16 cellular contexts compared by ENCODE assay signal in the genomic region with DNA sequence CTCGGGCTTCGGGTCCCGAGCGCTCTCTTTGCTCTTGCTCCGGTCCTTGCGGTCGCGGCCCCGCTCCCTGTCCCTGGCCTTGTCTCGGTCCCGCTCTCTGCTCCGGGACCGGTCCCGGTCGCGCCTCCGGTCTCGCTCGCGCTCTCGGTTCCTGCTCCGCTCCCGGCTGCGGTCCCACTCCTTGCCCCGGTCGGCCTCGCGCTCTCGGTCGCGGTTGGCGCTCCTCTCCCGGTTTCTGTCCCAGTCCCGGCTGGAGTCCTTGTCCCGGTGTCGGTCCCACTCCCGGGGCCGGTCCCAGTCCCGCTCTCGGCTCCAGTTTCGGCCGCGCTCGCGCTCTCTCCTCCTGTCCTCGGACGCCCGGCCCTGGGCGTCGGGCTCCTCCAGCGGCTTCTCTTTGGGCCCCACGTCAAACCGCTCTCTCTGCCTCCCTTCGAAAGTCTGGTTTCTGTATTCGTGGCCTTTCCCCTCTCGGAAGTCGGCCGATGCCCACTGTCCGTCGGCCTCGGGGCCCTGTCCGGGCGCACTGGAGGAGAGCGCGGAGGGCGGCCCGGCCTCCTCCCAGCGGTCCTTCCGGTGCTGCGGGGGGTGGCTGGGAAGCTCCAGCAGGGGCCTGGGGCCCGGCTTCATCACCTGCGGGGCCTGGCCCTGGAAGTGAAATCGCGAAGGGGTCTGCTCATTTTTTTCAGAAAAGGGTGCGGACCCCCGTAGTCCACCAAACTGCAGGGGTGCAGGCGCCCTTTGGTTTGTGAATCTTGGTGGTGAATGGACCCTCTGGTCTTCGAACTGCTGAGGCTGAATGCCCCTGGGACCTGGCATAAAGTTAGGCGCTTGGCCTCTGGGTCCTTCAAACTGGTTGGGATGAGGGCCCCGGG. TPM values are rescaled to one million over a fixed set of nuclear protein-coding genes. Genes with fewer than 3 reads are reported as not detected.
DNase-seq lines count a peak whose midpoint lies in the region; ATAC-seq, FAIRE-seq and TF ChIP-seq lines count a peak whose summit lies in the region.
"Had no signal": no experiment of that assay in that cellular context is flagged by ENCODE, and none has a peak within 500 bp of the region (broad histone marks: within the 10 kb centered on the region; RNA-seq: fewer than 3 reads in every experiment).

No MANE protein-coding gene starts in this region.

- no peaks in the 10 kb centered on the region for H3K9me3 ChIP-seq in HUES6 (ENCODE audit: control insufficient read depth, insufficient read depth, low read depth, low read length)
- no peaks in the 10 kb centered on the region for H3K9me3 ChIP-seq in endothelial cell of umbilical vein (replicated peaks; ENCODE audit: control insufficient read depth, insufficient read depth, low read length)
- H3K9me3 ChIP-seq in CD8-positive, alpha-beta T cell (ENCODE audit: low read length) = no peaks in the 10 kb centered on the region

- WGBS in mesendoderm (ENCODE audit: extremely low coverage, insufficient coverage, low lambda C conversion rate) = no CpG with 5 or more reads among the region's 80 CpGs

- H3K79me1 ChIP-seq in mesendoderm (ENCODE audit: low read length) = no peaks in the 10 kb centered on the region

- no peaks in the 10 kb centered on the region for H3K9me3 Mint-ChIP-seq in CD8-positive, alpha-beta T cell
- H3K9me3 Mint-ChIP-seq: CD4-positive, alpha-beta memory T cell; IgD-negative memory B cell had no signal

- peak; percentile 30 for DNase-seq in D341Med (ENCODE audit: low spot score)
- no peak for DNase-seq in endothelial cell of umbilical vein (ENCODE audit: low read depth, low spot score)
- DNase-seq in mesendoderm = peak; percentile 26
- no peak for DNase-seq in CD8-positive, alpha-beta T cell
- no peak for DNase-seq in kidney tubule cell (ENCODE audit: low spot score)
- no peak for DNase-seq in SHP77 treated with DMSO at 0.1 percent for 48 hours (lab: John Stamatoyannopoulos, UW)
- DNase-seq: CD4-positive, alpha-beta memory T cell; DND-41; NCI-H1417 treated with DMSO at 0.1 percent for 48 hours; NCI-H2029 treated with DMSO at 0.1 percent for 48 hours; NCI-H510A treated with DMSO at 0.1 percent for 48 hours had no signal

- no peak overlapping the region for H3K4ac ChIP-seq in mesendoderm (ENCODE audit: low read depth, low read length)

- TF ChIP-seq CTCF in endothelial cell of umbilical vein (IDR thresholded peaks at IDR 0.05; ENCODE audit: extremely low read depth in 1 of 2, insufficient read depth in 1 of 2, low read depth in 1 of 2, low read length in 2 of 2) = no peak
- no peak for TF ChIP-seq CTCF in CD8-positive, alpha-beta T cell (IDR thresholded peaks at IDR 0.05)

- H2BK120ac ChIP-seq in mesendoderm (ENCODE audit: low read depth, low read length) = no peak overlapping the region

- no peaks in the 10 kb centered on the region for H3K79me2 ChIP-seq in endothelial cell of umbilical vein (ENCODE audit: control insufficient read depth, insufficient read depth, low read length)
- no peaks in the 10 kb centered on the region for H3K79me2 ChIP-seq in mesendoderm (ENCODE audit: control insufficient read depth, insufficient read depth, low read length)

- no TSS peak for BruUV-seq in endothelial cell of umbilical vein (replicated peaks; lab: Mats Ljungman, UMichigan)

- H2BK5ac ChIP-seq in mesendoderm (ENCODE audit: low read length) = no peak overlapping the region

- H3K9ac ChIP-seq in HUES6 (ENCODE audit: low read length) (peak overlapping the region; percentile 53), endothelial cell of umbilical vein (replicated peaks; ENCODE audit: extremely low read depth, insufficient read depth, low read length) (no peak overlapping the region), mesendoderm (ENCODE audit: low read length) (peak overlapping the region; percentile 76)

- H3K56ac ChIP-seq in mesendoderm (ENCODE audit: low read length) = peak overlapping the region; percentile 88

- FAIRE-seq in endothelial cell of umbilical vein (lab: Jason Lieb, UNC) = no peak
- FAIRE-seq: RCC 7860 had no signal

- no peak overlapping the region for H4K5ac ChIP-seq in mesendoderm (ENCODE audit: low read length)

- H4K8ac ChIP-seq in mesendoderm (ENCODE audit: low read depth, low read length) = no peak overlapping the region

- no peaks in the 10 kb centered on the region for H3K9me1 ChIP-seq in endothelial cell of umbilical vein (replicated peaks; ENCODE audit: control insufficient read depth, extremely low read depth, insufficient read depth, low read length)

- H3K27me3 ChIP-seq in HUES6 (ENCODE audit: control insufficient read depth, insufficient read depth, low read length) = no peaks in the 10 kb centered on the region
- peaks cover 0 to 3% of the 10 kb centered on the region in 2 experiments for H3K27me3 ChIP-seq in endothelial cell of umbilical vein (ENCODE audit: control insufficient read depth in 2 of 2, insufficient read depth in 2 of 2, low read length in 2 of 2)
- no peaks in the 10 kb centered on the region for H3K27me3 ChIP-seq in mesendoderm (ENCODE audit: insufficient read depth, low read length, poor library complexity)
- no peaks in the 10 kb centered on the region for H3K27me3 ChIP-seq in CD8-positive, alpha-beta T cell (ENCODE audit: insufficient read depth, low read length)

- dilution Hi-C loops in endothelial cell of umbilical vein (cut with MboI; ENCODE audit: extremely low pct_ligation_motif_present, low sequenced_read_pairs) = no loop called here

- peaks cover 31% of the 10 kb centered on the region for H3K4me1 ChIP-seq in HUES6 (ENCODE audit: control insufficient read depth, insufficient read depth, low read length)
- H3K4me1 ChIP-seq in endothelial cell of umbilical vein (ENCODE audit: control insufficient read depth, extremely low read depth, insufficient read depth, low read length) = peaks cover 9% of the 10 kb centered on the region
- no peaks in the 10 kb centered on the region for H3K4me1 ChIP-seq in mesendoderm (ENCODE audit: control insufficient read depth, low read depth, low read length)
- H3K4me1 ChIP-seq in CD8-positive, alpha-beta T cell (ENCODE audit: insufficient read depth, low read length) = peaks cover 3% of the 10 kb centered on the region

- H2AK5ac ChIP-seq in mesendoderm (ENCODE audit: low read length) = no peak overlapping the region

- no peak for ATAC-seq in GM21515 (IDR thresholded peaks at IDR 0.05; ENCODE audit: unreplicated experiment)
- ATAC-seq in CD8-positive, alpha-beta T cell = no peak

- CTCF ChIA-PET in endothelial cell of umbilical vein (lab: Charles Lee) = no interaction called here
- CTCF ChIA-PET in CD8-positive, alpha-beta T cell (lab: Charles Lee) = interaction anchor here (1.1 kb wide), 1 partner anchor 21 kb away, joined by 4 read pairs; no protein-coding TSS in a partner anchor

- H2AFZ ChIP-seq in endothelial cell of umbilical vein (ENCODE audit: low read depth, low read length) = no peak overlapping the region

- no peak for TF ChIP-seq POLR2A in endothelial cell of umbilical vein (IDR thresholded peaks at IDR 0.05; ENCODE audit: low read depth, low read length)

- H3K36me3 ChIP-seq in HUES6 (ENCODE audit: control insufficient read depth, insufficient read depth, low read length) (peaks cover 11% of the 10 kb centered on the region; the same call in 1 of the 2 replicates), endothelial cell of umbilical vein (ENCODE audit: control insufficient read depth in 2 of 2, extremely low read depth in 1 of 2, insufficient read depth in 2 of 2, low read length in 2 of 2) (peaks cover 0 to 11% of the 10 kb centered on the region in 2 experiments), mesendoderm (ENCODE audit: control insufficient read depth, insufficient read depth, low read length) (no peaks in the 10 kb centered on the region)
- H3K36me3 ChIP-seq in CD8-positive, alpha-beta T cell (ENCODE audit: insufficient read depth, low read length) = peaks cover 6% of the 10 kb centered on the region

- H3K36me3 Mint-ChIP-seq in CD8-positive, alpha-beta T cell = peaks cover 12% of the 10 kb centered on the region

- POLR2A ChIA-PET in endothelial cell of umbilical vein (lab: Charles Lee) = no interaction called here
- POLR2A ChIA-PET in CD8-positive, alpha-beta T cell (lab: Charles Lee) = no interaction called here

- no peaks in the 10 kb centered on the region for H3K27me3 Mint-ChIP-seq in CD8-positive, alpha-beta T cell (ENCODE audit: low read depth)
- H3K27me3 Mint-ChIP-seq: B cell; CD4-positive, alpha-beta memory T cell; IgD-negative memory B cell had no signal

- peak overlapping the region; percentile 12 for H3K18ac ChIP-seq in mesendoderm (ENCODE audit: low read length)

- peaks cover 15% of the 10 kb centered on the region for H3K4me1 Mint-ChIP-seq in CD8-positive, alpha-beta T cell (ENCODE audit: low read depth)

- H3K27ac ChIP-seq in HUES6 (ENCODE audit: low read depth, low read length) = peak overlapping the region; percentile 33; the same call in 1 of the 2 replicates
- no peak overlapping the region for H3K27ac ChIP-seq in endothelial cell of umbilical vein (ENCODE audit: insufficient read depth, low read depth, low read length)
- no peak overlapping the region for H3K27ac ChIP-seq in mesendoderm (ENCODE audit: low read depth, low read length)
- no peak overlapping the region for H3K27ac ChIP-seq in CD8-positive, alpha-beta T cell (ENCODE audit: low read depth, low read length)

- no peak overlapping the region for H3K4me3 Mint-ChIP-seq in CD8-positive, alpha-beta T cell
- H3K4me3 Mint-ChIP-seq: B cell; CD4-positive, alpha-beta memory T cell had no signal

- H3K4me3 ChIP-seq in HUES6 (ENCODE audit: low read depth, low read length) = peak overlapping the region; percentile 48
- H3K4me3 ChIP-seq in endothelial cell of umbilical vein (replicated peaks in 1 of 3; ENCODE audit: insufficient read depth in 1 of 3, low read depth in 1 of 3, low read length in 3 of 3) = peak overlapping the region in 1 of 3 experiments; percentile 7
- H3K4me3 ChIP-seq in mesendoderm (ENCODE audit: low read length) = no peak overlapping the region
- no peak overlapping the region for H3K4me3 ChIP-seq in CD8-positive, alpha-beta T cell (ENCODE audit: low read depth, low read length)

- H3K23ac ChIP-seq in mesendoderm (ENCODE audit: low read length) = peak overlapping the region; percentile 53

- peak overlapping the region; percentile 13 for H3K4me2 ChIP-seq in endothelial cell of umbilical vein (ENCODE audit: insufficient read depth, low read length)
- H3K4me2 ChIP-seq in mesendoderm (ENCODE audit: low read length) = peak overlapping the region; percentile 47

- intact Hi-C loops in endothelial cell of umbilical vein (cut with micrococcal nuclease) = no loop called here
- intact Hi-C loops in CD8-positive, alpha-beta T cell (cut with DNase I, micrococcal nuclease) = no loop called here

- H3K27ac Mint-ChIP-seq in CD8-positive, alpha-beta T cell = no peak overlapping the region
- H3K27ac Mint-ChIP-seq: B cell; CD4-positive, alpha-beta memory T cell; IgD-negative memory B cell had no signal

- H4K20me1 ChIP-seq in endothelial cell of umbilical vein (replicated peaks; ENCODE audit: control insufficient read depth, extremely low read depth, insufficient read depth, low read length) = no peaks in the 10 kb centered on the region

- no peak overlapping the region for H2BK15ac ChIP-seq in mesendoderm (replicated peaks; ENCODE audit: low read depth)

RNA-seq across cellular contexts. Expression of a gene that starts 17.9 kb away (rescaled TPM):
- 9.4 and 11.1 TPM in 2 replicates for total RNA-seq in endothelial cell of umbilical vein
- polyA plus RNA-seq in endothelial cell of umbilical vein = 3.0 and 4.4 TPM in 2 replicates
- polyA plus RNA-seq in endothelial cell of umbilical vein (2011; cell fraction: cytosol; rRNA removed) = 5.7 and 6.0 TPM in 2 replicates
- 7.8 and 8.1 TPM in 2 replicates for polyA plus RNA-seq in endothelial cell of umbilical vein (2011; cell fraction: nucleus; rRNA removed)
- polyA plus RNA-seq in endothelial cell of umbilical vein (2012) = 8.1 and 9.7 TPM in 2 replicates
- polyA minus RNA-seq in endothelial cell of umbilical vein = 4.7 and 4.9 TPM in 2 replicates
- 10.7 TPM for polyA minus RNA-seq in endothelial cell of umbilical vein (2011; cell fraction: cytosol; rRNA and poly(A)+ RNA removed)
- polyA minus RNA-seq in endothelial cell of umbilical vein (2011; cell fraction: nucleus; rRNA and poly(A)+ RNA removed) = 1.8 and 2.0 TPM in 2 replicates
- polyA plus RNA-seq in mesendoderm (2013, experiment 1 of 2) = 5.1 TPM
- polyA plus RNA-seq in mesendoderm (2013, experiment 2 of 2) = 4.8 TPM
- 1 to 10 TPM; 4.3 to 4.8 TPM for total RNA-seq in CD8-positive, alpha-beta T cell

RNA-seq across cellular contexts. Expression of a gene that starts 46.8 kb away (rescaled TPM):
- 46.6 and 51.2 TPM in 2 replicates for total RNA-seq in endothelial cell of umbilical vein
- polyA plus RNA-seq in endothelial cell of umbilical vein = 20.7 and 22.1 TPM in 2 replicates
- 14.2 and 14.6 TPM in 2 replicates for polyA plus RNA-seq in endothelial cell of umbilical vein (2011; cell fraction: cytosol; rRNA removed)
- polyA plus RNA-seq in endothelial cell of umbilical vein (2011; cell fraction: nucleus; rRNA removed) = 82.8 and 101 TPM in 2 replicates
- 22.4 and 23.8 TPM in 2 replicates for polyA plus RNA-seq in endothelial cell of umbilical vein (2012)
- polyA minus RNA-seq in endothelial cell of umbilical vein = 42.9 and 45.1 TPM in 2 replicates
- 12.6 TPM for polyA minus RNA-seq in endothelial cell of umbilical vein (2011; cell fraction: cytosol; rRNA and poly(A)+ RNA removed)
- 61.9 and 66.0 TPM in 2 replicates for polyA minus RNA-seq in endothelial cell of umbilical vein (2011; cell fraction: nucleus; rRNA and poly(A)+ RNA removed)
- 37.6 TPM for polyA plus RNA-seq in mesendoderm (2013, experiment 1 of 2)
- polyA plus RNA-seq in mesendoderm (2013, experiment 2 of 2) = 38.2 TPM
- total RNA-seq in CD8-positive, alpha-beta T cell = 10 to 100 TPM; 44.7 to 46.6 TPM

RNA-seq across cellular contexts. Expression of a gene that starts 58.4 kb away (rescaled TPM):
- 31.4 and 34.6 TPM in 2 replicates for total RNA-seq in endothelial cell of umbilical vein
- polyA plus RNA-seq in endothelial cell of umbilical vein = 20.6 and 25.3 TPM in 2 replicates
- 25.6 and 27.1 TPM in 2 replicates for polyA plus RNA-seq in endothelial cell of umbilical vein (2011; cell fraction: cytosol; rRNA removed)
- polyA plus RNA-seq in endothelial cell of umbilical vein (2011; cell fraction: nucleus; rRNA removed) = 18.7 and 21.7 TPM in 2 replicates
- polyA plus RNA-seq in endothelial cell of umbilical vein (2012) = 28.2 and 28.9 TPM in 2 replicates
- polyA minus RNA-seq in endothelial cell of umbilical vein = 29.6 and 31.1 TPM in 2 replicates
- polyA minus RNA-seq in endothelial cell of umbilical vein (2011; cell fraction: cytosol; rRNA and poly(A)+ RNA removed) = 13.2 TPM
- polyA minus RNA-seq in endothelial cell of umbilical vein (2011; cell fraction: nucleus; rRNA and poly(A)+ RNA removed) = 12.6 and 13.0 TPM in 2 replicates
- polyA plus RNA-seq in mesendoderm (2013, experiment 1 of 2) = 34.7 TPM
- polyA plus RNA-seq in mesendoderm (2013, experiment 2 of 2) = 34.4 TPM
- 10 to 100 TPM; 48.7 to 48.8 TPM for total RNA-seq in CD8-positive, alpha-beta T cell

Comparison
In these comparisons a context has a peak if more than half of its experiments do, and no peak if none do; other contexts are left out.
1. DNase-seq: peak in D341Med (single experiment) and mesendoderm (single experiment); none in endothelial cell of umbilical vein (single experiment), CD8-positive, alpha-beta T cell (0 of 7), kidney tubule cell (single experiment) and SHP77 treated with DMSO at 0.1 percent for 48 hours (single experiment).